ENCODE assay signal across 8 cellular contexts in genomic region chrX:54808109-54808604, GRCh38. TPM values are rescaled to one million over a fixed set of nuclear protein-coding genes. Genes with fewer than 3 reads are reported as not detected.
DNase-seq lines count a peak whose midpoint lies in the region; TF ChIP-seq lines count a peak whose summit lies in the region.
"Had no signal": no experiment of that assay in that cellular context is flagged by ENCODE, and none has a peak within 500 bp of the region (broad histone marks: within the 10 kb centered on the region; RNA-seq: fewer than 3 reads in every experiment).

No MANE protein-coding gene starts in this region.

- TF ChIP-seq CTCF in GM13977 (IDR thresholded peaks at IDR 0.05; ENCODE audit: extremely low read depth, insufficient read depth, missing control alignments) = no peak
- TF ChIP-seq CTCF in HFFc6 (IDR thresholded peaks at IDR 0.05) = no peak
- no peak for TF ChIP-seq CTCF in endothelial cell (IDR thresholded peaks at IDR 0.05; ENCODE audit: unreplicated experiment)

- H3K9me3 Mint-ChIP-seq in HFFc6 (no peaks in the 10 kb centered on the region), endothelial cell (ENCODE audit: unreplicated experiment) (no peaks in the 10 kb centered on the region)
- no peaks in the 10 kb centered on the region for H3K9me3 Mint-ChIP-seq in stimulated activated naive CD8-positive, alpha-beta T cell treated with anti-CD3 and anti-CD28 coated beads, Interleukin-15, Interleukin-2, amounts not matched to agents 100 ng/mL and 50 ng/mL, for 24 hours

- H3K4me3 Mint-ChIP-seq in HFFc6 (peak overlapping the region; percentile 95), endothelial cell (ENCODE audit: unreplicated experiment) (peak overlapping the region; percentile 99)
- peak overlapping the region; percentile 90 for H3K4me3 Mint-ChIP-seq in stimulated activated naive CD8-positive, alpha-beta T cell treated with anti-CD3 and anti-CD28 coated beads, Interleukin-15, Interleukin-2, amounts not matched to agents 100 ng/mL and 50 ng/mL, for 24 hours

- H3K27ac Mint-ChIP-seq in HFFc6 (peak overlapping the region; percentile 92), endothelial cell (ENCODE audit: unreplicated experiment) (peak overlapping the region; percentile 98)
- H3K27ac Mint-ChIP-seq in stimulated activated naive CD8-positive, alpha-beta T cell treated with anti-CD3 and anti-CD28 coated beads, Interleukin-15, Interleukin-2, amounts not matched to agents 100 ng/mL and 50 ng/mL, for 24 hours = peak overlapping the region; percentile 96

- peaks cover 15% of the 10 kb centered on the region for H3K4me1 Mint-ChIP-seq in HFFc6 (ENCODE audit: low read depth)
- H3K4me1 Mint-ChIP-seq in endothelial cell (ENCODE audit: unreplicated experiment) = peaks cover 20% of the 10 kb centered on the region
- peaks cover 13% of the 10 kb centered on the region for H3K4me1 Mint-ChIP-seq in stimulated activated naive CD8-positive, alpha-beta T cell treated with anti-CD3 and anti-CD28 coated beads, Interleukin-15, Interleukin-2, amounts not matched to agents 100 ng/mL and 50 ng/mL, for 24 hours (ENCODE audit: low read depth)

- peaks cover 14% of the 10 kb centered on the region for H3K4me1 ChIP-seq in mononuclear cell (ENCODE audit: insufficient read depth, low read length)

- peak; percentile 47 for DNase-seq in GM13977 (ENCODE audit: low spot score)
- no peak for DNase-seq in HFFc6
- DNase-seq in NCI-H146 treated with DMSO at 0.1 percent for 48 hours (lab: John Stamatoyannopoulos, UW; ENCODE audit: unreplicated experiment) = peak; percentile 25
- peak; percentile 32 to 44 for DNase-seq in activated CD4-positive, alpha-beta T cell treated with anti-CD3 and anti-CD28 coated beads, Interleukin-2, amount 50 U/mL, for 48 hours
- DNase-seq in endothelial cell (ENCODE audit: low spot score) = peak; percentile 58

- no peaks in the 10 kb centered on the region for H3K9me3 ChIP-seq in mononuclear cell (ENCODE audit: low read depth, low read length)

- H3K27me3 Mint-ChIP-seq in HFFc6 (ENCODE audit: insufficient read depth) (peaks cover 13% of the 10 kb centered on the region), endothelial cell (ENCODE audit: unreplicated experiment) (peaks cover 7% of the 10 kb centered on the region)
- no peaks in the 10 kb centered on the region for H3K27me3 Mint-ChIP-seq in stimulated activated naive CD8-positive, alpha-beta T cell treated with anti-CD3 and anti-CD28 coated beads, Interleukin-15, Interleukin-2, amounts not matched to agents 100 ng/mL and 50 ng/mL, for 24 hours

- peaks cover 10% of the 10 kb centered on the region for H3K36me3 Mint-ChIP-seq in HFFc6 (ENCODE audit: low read depth)
- peaks cover 22% of the 10 kb centered on the region for H3K36me3 Mint-ChIP-seq in endothelial cell (ENCODE audit: low read depth, unreplicated experiment)
- H3K36me3 Mint-ChIP-seq in stimulated activated naive CD8-positive, alpha-beta T cell treated with anti-CD3 and anti-CD28 coated beads, Interleukin-15, Interleukin-2, amounts not matched to agents 100 ng/mL and 50 ng/mL, for 24 hours (ENCODE audit: low read depth) = peaks cover 5% of the 10 kb centered on the region

- in situ Hi-C loops in GM13977 (cut with MboI; ENCODE audit: low pct_unique_long_range_greater_than_20kb, low sequenced_read_pairs, unreplicated experiment) = loop anchor here (25.0 kb wide), 1 partner anchor 204 kb away; the partner anchor contains the start of gene APEX2

- no peaks in the 10 kb centered on the region for H3K27me3 ChIP-seq in mononuclear cell (ENCODE audit: insufficient read depth, low read length)

- H3K4me3 ChIP-seq in mononuclear cell (ENCODE audit: low read length) = peak overlapping the region; percentile 69

RNA-seq across cellular contexts. Expression of gene MAGED2, which starts 0.6 kb away (rescaled TPM):
- total RNA-seq in HFFc6 (2021; fragmentation: NEBNext Ultra II Directional; extraction: Animal tissue kit (Norgen Biotek cat#: 25700)) = 100 to 1,000 TPM; 205 to 244 (median 226) TPM
- total RNA-seq in endothelial cell (ENCODE audit: unreplicated experiment) = 581 TPM
- 31.1 TPM for total RNA-seq in mononuclear cell

RNA-seq across cellular contexts. Expression of gene ITIH6, which starts 10.1 kb away (rescaled TPM):
- total RNA-seq in HFFc6 (2021; fragmentation: NEBNext Ultra II Directional; extraction: Animal tissue kit (Norgen Biotek cat#: 25700)) = not detected
- total RNA-seq in endothelial cell (ENCODE audit: unreplicated experiment) (0.13 TPM), mononuclear cell (not detected)
- total RNA-seq: pulmonary artery endothelial cell had no signal
